ENCODE assay signal across 9 cellular contexts in the genomic region with DNA sequence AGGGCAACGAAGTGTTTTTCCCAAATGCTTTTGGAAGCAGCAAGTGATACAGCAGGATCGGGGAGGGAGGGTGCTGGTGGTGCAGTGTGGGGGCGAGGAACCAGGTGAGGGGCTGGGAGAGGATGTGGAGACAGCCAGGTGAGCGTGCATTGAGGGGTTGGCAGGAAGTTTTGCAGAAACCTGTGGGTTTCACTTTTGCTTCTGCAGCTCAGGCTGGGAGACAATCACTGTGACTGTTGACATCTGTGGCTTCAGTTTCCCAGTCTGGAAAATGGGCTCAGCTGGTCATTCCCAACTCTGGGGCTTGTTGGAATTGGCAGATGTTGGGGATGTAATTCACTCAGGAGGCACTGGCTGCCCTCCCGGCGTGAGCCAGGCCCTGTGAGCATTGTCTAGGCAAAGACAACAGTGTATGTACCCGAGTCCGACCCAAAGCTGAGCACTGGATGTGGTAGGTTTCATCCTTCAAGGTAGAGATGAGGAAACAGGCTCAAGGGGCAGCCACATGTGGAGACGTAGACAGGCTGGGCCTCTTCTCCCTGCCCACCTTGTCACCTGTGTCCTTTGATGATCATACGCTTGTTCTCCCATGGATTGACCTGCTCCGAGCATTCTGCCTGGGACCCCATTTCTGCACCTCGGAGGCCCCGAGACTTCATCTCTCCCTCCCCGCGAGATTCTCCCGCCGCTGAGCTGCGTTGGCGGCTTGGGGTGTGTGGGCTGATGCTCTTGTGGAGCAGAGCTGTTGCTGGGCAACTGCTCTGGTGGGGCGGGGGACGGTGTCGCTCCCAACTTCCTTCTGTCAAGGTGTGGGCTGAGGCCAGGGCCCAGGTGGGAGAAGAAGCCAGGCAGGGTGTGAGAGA.
A peak's percentile ranks its signal among the peaks of the same experiment; 100 is the strongest.
DNase-seq lines count a peak whose midpoint lies in the region; ATAC-seq and TF ChIP-seq lines count a peak whose summit lies in the region.
"Had no signal": no experiment of that assay in that cellular context is flagged by ENCODE, and none has a peak within 500 bp of the region (broad histone marks: within the 10 kb centered on the region; RNA-seq: fewer than 3 reads in every experiment).

No MANE protein-coding gene starts in this region.

- peak; percentile 66 for DNase-seq in activated CD4-positive, alpha-beta T cell treated with anti-CD3 and anti-CD28 coated beads for 48 hours
- peak; percentile 59 to 62 (median 60) for DNase-seq in effector memory CD8-positive, alpha-beta T cell
- peak; percentile 60 for DNase-seq in stimulated activated CD4-positive, alpha-beta T cell treated with anti-CD3 and anti-CD28 coated beads, Interleukin-4, amount 100 ng/mL, for 1 hour
- DNase-seq in NCI-H69 (lab: John Stamatoyannopoulos, UW) (no peak), epidermal melanocyte (ENCODE audit: insufficient read length, low spot score) (no peak), foreskin melanocyte (no peak)

- no peaks in the 10 kb centered on the region for H3K27me3 Mint-ChIP-seq in effector memory CD8-positive, alpha-beta T cell

- ATAC-seq in effector memory CD8-positive, alpha-beta T cell (replicated peaks): peak; percentile 67
- no peak for ATAC-seq in GM19023 (IDR thresholded peaks at IDR 0.05; ENCODE audit: unreplicated experiment)
- ATAC-seq: Panc1 had no signal

- peak overlapping the region; percentile 85 to 92 for H3K4me3 Mint-ChIP-seq in effector memory CD8-positive, alpha-beta T cell

- peak overlapping the region; percentile 21 for H3K4me3 ChIP-seq in GM12875 (ENCODE audit: low read depth, low read length)

- H3K27ac Mint-ChIP-seq in effector memory CD8-positive, alpha-beta T cell: peak overlapping the region; percentile 95 to 98

- peaks cover 41% of the 10 kb centered on the region for H3K36me3 Mint-ChIP-seq in effector memory CD8-positive, alpha-beta T cell (ENCODE audit: insufficient read depth)

- H3K4me1 Mint-ChIP-seq in effector memory CD8-positive, alpha-beta T cell (ENCODE audit: low read depth in 2 of 2): peaks cover 25 to 38% of the 10 kb centered on the region in 2 donors

- H3K9me3 Mint-ChIP-seq in effector memory CD8-positive, alpha-beta T cell: no peaks in the 10 kb centered on the region

- no peak for TF ChIP-seq CTCF in GM12875 (IDR thresholded peaks at IDR 0.05; ENCODE audit: borderline replicate concordance, insufficient read depth, low read depth, low read length)

Comparison
In these comparisons a context has a peak if more than half of its experiments do, and no peak if none do; other contexts are left out.
1. DNase-seq: peak in activated CD4-positive, alpha-beta T cell treated with anti-CD3 and anti-CD28 coated beads for 48 hours (single experiment), effector memory CD8-positive, alpha-beta T cell (3 of 3) and stimulated activated CD4-positive, alpha-beta T cell treated with anti-CD3 and anti-CD28 coated beads, Interleukin-4, amount 100 ng/mL, for 1 hour (single experiment); none in NCI-H69 (single experiment), epidermal melanocyte (single experiment) and foreskin melanocyte (single experiment).